ENCODE assay signal across 1 cellular context in the genomic region with DNA sequence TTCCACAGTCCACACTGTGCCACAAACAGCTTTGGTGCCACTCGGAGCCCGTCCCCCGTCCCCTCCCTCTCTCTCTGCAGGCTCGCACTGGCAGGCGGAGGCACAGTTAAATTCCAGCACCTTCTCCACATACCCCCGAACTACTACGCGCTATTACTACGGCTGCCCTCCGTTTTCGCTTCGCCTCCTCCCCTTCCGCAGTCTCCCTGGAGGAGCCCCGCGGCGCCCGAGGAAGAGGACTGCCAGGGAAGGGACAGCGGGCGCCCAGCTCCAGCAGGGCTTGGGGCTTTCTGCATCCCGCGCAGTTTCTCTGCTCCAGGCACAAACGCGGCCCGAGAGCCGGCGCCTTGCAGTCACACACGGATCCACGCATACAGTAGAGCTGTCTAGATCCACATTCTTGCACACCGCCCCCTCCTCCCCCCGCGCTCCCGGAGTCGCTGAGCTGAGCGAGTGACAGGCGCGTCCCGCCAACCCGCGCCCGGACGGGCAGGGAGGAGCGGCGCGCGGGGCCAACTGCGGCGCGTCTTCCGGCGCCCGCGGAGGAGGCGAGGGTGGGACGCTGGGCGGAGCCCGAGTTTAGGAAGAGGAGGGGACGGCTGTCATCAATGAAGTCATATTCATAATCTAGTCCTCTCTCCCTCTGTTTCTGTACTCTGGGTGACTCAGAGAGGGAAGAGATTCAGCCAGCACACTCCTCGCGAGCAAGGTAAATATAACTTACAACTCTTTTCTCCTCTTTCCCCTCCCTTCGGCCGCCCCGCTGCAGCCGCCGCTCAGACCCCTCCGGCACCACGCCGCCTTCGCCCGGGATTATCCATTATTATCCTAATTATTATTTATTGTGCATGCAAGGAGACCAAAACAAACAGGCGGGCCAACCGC.
A peak's percentile ranks its signal among the peaks of the same experiment; 100 is the strongest.
TF ChIP-seq lines count a peak whose summit lies in the region.

A gene (plus strand): TSS at position 652 of the 885 bp plus-strand sequence. CDS start 13,676 bp downstream, outside the sequence.

TF ChIP-seq in K562, 482 proteins besides CTCF, POLR2A, EP300 and RAD21 (continued from another document):
- TF ChIP-seq, protein P1, sequence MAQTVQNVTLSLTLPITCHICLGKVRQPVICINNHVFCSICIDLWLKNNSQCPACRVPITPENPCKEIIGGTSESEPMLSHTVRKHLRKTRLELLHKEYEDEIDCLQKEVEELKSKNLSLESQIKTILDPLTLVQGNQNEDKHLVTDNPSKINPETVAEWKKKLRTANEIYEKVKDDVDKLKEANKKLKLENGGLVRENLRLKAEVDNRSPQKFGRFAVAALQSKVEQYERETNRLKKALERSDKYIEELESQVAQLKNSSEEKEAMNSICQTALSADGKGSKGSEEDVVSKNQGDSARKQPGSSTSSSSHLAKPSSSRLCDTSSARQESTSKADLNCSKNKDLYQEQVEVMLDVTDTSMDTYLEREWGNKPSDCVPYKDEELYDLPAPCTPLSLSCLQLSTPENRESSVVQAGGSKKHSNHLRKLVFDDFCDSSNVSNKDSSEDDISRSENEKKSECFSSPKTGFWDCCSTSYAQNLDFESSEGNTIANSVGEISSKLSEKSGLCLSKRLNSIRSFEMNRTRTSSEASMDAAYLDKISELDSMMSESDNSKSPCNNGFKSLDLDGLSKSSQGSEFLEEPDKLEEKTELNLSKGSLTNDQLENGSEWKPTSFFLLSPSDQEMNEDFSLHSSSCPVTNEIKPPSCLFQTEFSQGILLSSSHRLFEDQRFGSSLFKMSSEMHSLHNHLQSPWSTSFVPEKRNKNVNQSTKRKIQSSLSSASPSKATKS (CRISPR knock-in tag; IDR thresholded peaks at IDR 0.05), result no peak
- TF ChIP-seq, protein P2, sequence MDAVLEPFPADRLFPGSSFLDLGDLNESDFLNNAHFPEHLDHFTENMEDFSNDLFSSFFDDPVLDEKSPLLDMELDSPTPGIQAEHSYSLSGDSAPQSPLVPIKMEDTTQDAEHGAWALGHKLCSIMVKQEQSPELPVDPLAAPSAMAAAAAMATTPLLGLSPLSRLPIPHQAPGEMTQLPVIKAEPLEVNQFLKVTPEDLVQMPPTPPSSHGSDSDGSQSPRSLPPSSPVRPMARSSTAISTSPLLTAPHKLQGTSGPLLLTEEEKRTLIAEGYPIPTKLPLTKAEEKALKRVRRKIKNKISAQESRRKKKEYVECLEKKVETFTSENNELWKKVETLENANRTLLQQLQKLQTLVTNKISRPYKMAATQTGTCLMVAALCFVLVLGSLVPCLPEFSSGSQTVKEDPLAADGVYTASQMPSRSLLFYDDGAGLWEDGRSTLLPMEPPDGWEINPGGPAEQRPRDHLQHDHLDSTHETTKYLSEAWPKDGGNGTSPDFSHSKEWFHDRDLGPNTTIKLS (IDR thresholded peaks at IDR 0.05; ENCODE audit: borderline replicate concordance, low read depth), result peak; percentile 56; the same call in 1 of the 2 replicates
- TF ChIP-seq TAF9B (IDR thresholded peaks at IDR 0.05; ENCODE audit: partially characterized antibody) (peak; percentile 33), SP1 (CRISPR knock-in tag; IDR thresholded peaks at IDR 0.05) (peak; percentile 59), ADNP (tag; IDR thresholded peaks at IDR 0.05) (no peak), JUND (IDR thresholded peaks at IDR 0.05; ENCODE audit: borderline replicate concordance, low read depth, low read length) (peak; percentile 85), JUND (tag; IDR thresholded peaks at IDR 0.05; ENCODE audit: borderline replicate concordance, low read depth, low read length) (peak; percentile 80; the same call in 2 of the 3 replicates), NCOA4 (IDR thresholded peaks at IDR 0.05; ENCODE audit: partially characterized antibody) (no peak), JUN (IDR thresholded peaks at IDR 0.05; ENCODE audit: borderline replicate concordance, low read depth, low read length) (0 out of 2 replicates have a peak, but pooled peaks have one; percentile 18), JUN (CRISPR knock-in tag; IDR thresholded peaks at IDR 0.05; ENCODE audit: borderline replicate concordance) (no peak), PML (IDR thresholded peaks at IDR 0.05; ENCODE audit: low read length) (peak; percentile 37; the same call in 1 of the 2 replicates), MTA3 (IDR thresholded peaks at IDR 0.05; ENCODE audit: borderline replicate concordance) (peak; percentile 73; the same call in 1 of the 2 replicates), LARP7 (IDR thresholded peaks at IDR 0.05) (no peak), HNRNPLL (IDR thresholded peaks at IDR 0.05; ENCODE audit: low read depth, low read length, poor library complexity, severe bottlenecking) (peak; percentile 92), RB1 (IDR thresholded peaks at IDR 0.05; ENCODE audit: low read depth) (no peak; the same call in 1 of the 2 replicates), SUPT5H (IDR thresholded peaks at IDR 0.05) (peak; percentile 72), SOX6 (IDR thresholded peaks at IDR 0.05) (peak; percentile 22; the same call in 1 of the 2 replicates), CHD2 (IDR thresholded peaks at IDR 0.05; ENCODE audit: low read depth, low read length) (peak; percentile 60; the same call in 1 of the 2 replicates), GABPA (tag; conservative IDR thresholded peaks at IDR 0.05; ENCODE audit: low read depth) (peak; percentile 73), ATF7 (IDR thresholded peaks at IDR 0.05) (peak; percentile 91), SAP30 (IDR thresholded peaks at IDR 0.05; ENCODE audit: borderline replicate concordance, insufficient read depth, low read depth, low read length, poor library complexity, severe bottlenecking) (peak; percentile 20), YBX1 (IDR thresholded peaks at IDR 0.05) (no peak), FOXK2 (conservative IDR thresholded peaks at IDR 0.05 in 1 of 2, IDR thresholded peaks at IDR 0.05 in 1 of 2; ENCODE audit: low read depth in 2 of 2) (0 out of 4 replicates have a peak, but pooled peaks of 1 of the 2 experiments have one; percentile 34), YY1 (IDR thresholded peaks at IDR 0.05; ENCODE audit: borderline replicate concordance in 1 of 3, control insufficient read depth in 1 of 3, extremely low read depth in 1 of 3, insufficient read depth in 3 of 3, insufficient read length in 1 of 3, insufficient replicate concordance in 2 of 3, low read depth in 1 of 3, low read length in 2 of 3) (peak in 1 of 3 experiments; percentile 45), NFYB (IDR thresholded peaks at IDR 0.05; ENCODE audit: extremely low read depth, insufficient read length) (peak; percentile 77), CTBP1 (IDR thresholded peaks at IDR 0.05; ENCODE audit: borderline replicate concordance) (peak; percentile 67), TARDBP (IDR thresholded peaks at IDR 0.05) (no peak)
- TF ChIP-seq, protein P3, sequence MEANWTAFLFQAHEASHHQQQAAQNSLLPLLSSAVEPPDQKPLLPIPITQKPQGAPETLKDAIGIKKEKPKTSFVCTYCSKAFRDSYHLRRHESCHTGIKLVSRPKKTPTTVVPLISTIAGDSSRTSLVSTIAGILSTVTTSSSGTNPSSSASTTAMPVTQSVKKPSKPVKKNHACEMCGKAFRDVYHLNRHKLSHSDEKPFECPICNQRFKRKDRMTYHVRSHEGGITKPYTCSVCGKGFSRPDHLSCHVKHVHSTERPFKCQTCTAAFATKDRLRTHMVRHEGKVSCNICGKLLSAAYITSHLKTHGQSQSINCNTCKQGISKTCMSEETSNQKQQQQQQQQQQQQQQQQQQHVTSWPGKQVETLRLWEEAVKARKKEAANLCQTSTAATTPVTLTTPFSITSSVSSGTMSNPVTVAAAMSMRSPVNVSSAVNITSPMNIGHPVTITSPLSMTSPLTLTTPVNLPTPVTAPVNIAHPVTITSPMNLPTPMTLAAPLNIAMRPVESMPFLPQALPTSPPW (CRISPR knock-in tag; IDR thresholded peaks at IDR 0.05), result peak; percentile 99
- TF ChIP-seq, protein P4, sequence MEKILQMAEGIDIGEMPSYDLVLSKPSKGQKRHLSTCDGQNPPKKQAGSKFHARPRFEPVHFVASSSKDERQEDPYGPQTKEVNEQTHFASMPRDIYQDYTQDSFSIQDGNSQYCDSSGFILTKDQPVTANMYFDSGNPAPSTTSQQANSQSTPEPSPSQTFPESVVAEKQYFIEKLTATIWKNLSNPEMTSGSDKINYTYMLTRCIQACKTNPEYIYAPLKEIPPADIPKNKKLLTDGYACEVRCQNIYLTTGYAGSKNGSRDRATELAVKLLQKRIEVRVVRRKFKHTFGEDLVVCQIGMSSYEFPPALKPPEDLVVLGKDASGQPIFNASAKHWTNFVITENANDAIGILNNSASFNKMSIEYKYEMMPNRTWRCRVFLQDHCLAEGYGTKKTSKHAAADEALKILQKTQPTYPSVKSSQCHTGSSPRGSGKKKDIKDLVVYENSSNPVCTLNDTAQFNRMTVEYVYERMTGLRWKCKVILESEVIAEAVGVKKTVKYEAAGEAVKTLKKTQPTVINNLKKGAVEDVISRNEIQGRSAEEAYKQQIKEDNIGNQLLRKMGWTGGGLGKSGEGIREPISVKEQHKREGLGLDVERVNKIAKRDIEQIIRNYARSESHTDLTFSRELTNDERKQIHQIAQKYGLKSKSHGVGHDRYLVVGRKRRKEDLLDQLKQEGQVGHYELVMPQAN (IDR thresholded peaks at IDR 0.05; ENCODE audit: borderline replicate concordance), result 0 out of 2 replicates have a peak, but pooled peaks have one; percentile 52
- TF ChIP-seq, protein P5, sequence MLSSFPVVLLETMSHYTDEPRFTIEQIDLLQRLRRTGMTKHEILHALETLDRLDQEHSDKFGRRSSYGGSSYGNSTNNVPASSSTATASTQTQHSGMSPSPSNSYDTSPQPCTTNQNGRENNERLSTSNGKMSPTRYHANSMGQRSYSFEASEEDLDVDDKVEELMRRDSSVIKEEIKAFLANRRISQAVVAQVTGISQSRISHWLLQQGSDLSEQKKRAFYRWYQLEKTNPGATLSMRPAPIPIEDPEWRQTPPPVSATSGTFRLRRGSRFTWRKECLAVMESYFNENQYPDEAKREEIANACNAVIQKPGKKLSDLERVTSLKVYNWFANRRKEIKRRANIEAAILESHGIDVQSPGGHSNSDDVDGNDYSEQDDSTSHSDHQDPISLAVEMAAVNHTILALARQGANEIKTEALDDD (IDR thresholded peaks at IDR 0.05), result peak; percentile 69; the same call in 1 of the 2 replicates
- TF ChIP-seq, protein P6, sequence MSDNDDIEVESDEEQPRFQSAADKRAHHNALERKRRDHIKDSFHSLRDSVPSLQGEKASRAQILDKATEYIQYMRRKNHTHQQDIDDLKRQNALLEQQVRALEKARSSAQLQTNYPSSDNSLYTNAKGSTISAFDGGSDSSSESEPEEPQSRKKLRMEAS (CRISPR knock-in tag; IDR thresholded peaks at IDR 0.05), result no peak
- TF ChIP-seq, protein P7, sequence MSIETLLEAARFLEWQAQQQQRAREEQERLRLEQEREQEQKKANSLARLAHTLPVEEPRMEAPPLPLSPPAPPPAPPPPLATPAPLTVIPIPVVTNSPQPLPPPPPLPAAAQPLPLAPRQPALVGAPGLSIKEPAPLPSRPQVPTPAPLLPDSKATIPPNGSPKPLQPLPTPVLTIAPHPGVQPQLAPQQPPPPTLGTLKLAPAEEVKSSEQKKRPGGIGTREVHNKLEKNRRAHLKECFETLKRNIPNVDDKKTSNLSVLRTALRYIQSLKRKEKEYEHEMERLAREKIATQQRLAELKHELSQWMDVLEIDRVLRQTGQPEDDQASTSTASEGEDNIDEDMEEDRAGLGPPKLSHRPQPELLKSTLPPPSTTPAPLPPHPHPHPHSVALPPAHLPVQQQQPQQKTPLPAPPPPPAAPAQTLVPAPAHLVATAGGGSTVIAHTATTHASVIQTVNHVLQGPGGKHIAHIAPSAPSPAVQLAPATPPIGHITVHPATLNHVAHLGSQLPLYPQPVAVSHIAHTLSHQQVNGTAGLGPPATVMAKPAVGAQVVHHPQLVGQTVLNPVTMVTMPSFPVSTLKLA (conservative IDR thresholded peaks at IDR 0.05), result peak; percentile 21 to 76; a peak in 2 of 4 replicates
- TF ChIP-seq, protein P8, sequence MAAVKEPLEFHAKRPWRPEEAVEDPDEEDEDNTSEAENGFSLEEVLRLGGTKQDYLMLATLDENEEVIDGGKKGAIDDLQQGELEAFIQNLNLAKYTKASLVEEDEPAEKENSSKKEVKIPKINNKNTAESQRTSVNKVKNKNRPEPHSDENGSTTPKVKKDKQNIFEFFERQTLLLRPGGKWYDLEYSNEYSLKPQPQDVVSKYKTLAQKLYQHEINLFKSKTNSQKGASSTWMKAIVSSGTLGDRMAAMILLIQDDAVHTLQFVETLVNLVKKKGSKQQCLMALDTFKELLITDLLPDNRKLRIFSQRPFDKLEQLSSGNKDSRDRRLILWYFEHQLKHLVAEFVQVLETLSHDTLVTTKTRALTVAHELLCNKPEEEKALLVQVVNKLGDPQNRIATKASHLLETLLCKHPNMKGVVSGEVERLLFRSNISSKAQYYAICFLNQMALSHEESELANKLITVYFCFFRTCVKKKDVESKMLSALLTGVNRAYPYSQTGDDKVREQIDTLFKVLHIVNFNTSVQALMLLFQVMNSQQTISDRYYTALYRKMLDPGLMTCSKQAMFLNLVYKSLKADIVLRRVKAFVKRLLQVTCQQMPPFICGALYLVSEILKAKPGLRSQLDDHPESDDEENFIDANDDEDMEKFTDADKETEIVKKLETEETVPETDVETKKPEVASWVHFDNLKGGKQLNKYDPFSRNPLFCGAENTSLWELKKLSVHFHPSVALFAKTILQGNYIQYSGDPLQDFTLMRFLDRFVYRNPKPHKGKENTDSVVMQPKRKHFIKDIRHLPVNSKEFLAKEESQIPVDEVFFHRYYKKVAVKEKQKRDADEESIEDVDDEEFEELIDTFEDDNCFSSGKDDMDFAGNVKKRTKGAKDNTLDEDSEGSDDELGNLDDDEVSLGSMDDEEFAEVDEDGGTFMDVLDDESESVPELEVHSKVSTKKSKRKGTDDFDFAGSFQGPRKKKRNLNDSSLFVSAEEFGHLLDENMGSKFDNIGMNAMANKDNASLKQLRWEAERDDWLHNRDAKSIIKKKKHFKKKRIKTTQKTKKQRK (IDR thresholded peaks at IDR 0.05; ENCODE audit: borderline replicate concordance, low read depth, low read length), result peak; percentile 50; the same call in 1 of the 2 replicates
- TF ChIP-seq, protein P9, sequence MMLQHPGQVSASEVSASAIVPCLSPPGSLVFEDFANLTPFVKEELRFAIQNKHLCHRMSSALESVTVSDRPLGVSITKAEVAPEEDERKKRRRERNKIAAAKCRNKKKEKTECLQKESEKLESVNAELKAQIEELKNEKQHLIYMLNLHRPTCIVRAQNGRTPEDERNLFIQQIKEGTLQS (IDR thresholded peaks at IDR 0.05), result peak; percentile 79
- TF ChIP-seq, protein P9 (CRISPR knock-in tag; conservative IDR thresholded peaks at IDR 0.05), result no peak
- TF ChIP-seq, protein P10, sequence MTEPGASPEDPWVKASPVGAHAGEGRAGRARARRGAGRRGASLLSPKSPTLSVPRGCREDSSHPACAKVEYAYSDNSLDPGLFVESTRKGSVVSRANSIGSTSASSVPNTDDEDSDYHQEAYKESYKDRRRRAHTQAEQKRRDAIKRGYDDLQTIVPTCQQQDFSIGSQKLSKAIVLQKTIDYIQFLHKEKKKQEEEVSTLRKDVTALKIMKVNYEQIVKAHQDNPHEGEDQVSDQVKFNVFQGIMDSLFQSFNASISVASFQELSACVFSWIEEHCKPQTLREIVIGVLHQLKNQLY (CRISPR knock-in tag; conservative IDR thresholded peaks at IDR 0.05), result 0 out of 4 replicates have a peak, but pooled peaks of 1 of the 2 experiments have one; percentile 51
